In the genomic region with DNA sequence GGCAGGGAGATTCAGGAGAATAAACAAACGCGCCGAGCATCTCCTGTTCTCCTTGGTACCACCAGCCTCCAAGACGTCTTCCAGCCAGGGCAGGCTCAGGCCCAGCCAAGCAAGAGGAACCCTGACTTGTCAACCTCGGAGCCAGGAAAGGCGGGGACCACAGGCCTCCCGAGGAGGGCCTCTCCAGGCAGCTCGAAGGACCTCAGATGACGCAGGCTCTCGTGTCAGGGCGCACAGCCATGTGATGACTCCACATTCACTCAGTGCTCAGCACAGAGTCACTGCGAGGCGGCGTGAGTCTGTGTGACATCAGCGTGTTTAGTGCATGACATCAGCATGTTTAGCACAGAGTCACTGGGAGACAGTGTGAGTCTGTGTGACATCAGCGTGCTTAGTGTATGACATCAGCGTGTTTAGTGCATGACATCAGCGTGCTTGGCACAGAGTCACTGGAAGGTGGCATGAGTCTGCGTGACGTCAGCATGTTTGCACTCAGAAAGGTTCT, we compare ENCODE assay signal across 1 cellular context.
TF ChIP-seq lines count a peak whose summit lies in the region.

No MANE protein-coding gene starts in this region.

TF ChIP-seq in WTC11, 78 proteins besides CTCF, POLR2A, EP300 and RAD21 (continued from another document):
- TF ChIP-seq, protein P1, sequence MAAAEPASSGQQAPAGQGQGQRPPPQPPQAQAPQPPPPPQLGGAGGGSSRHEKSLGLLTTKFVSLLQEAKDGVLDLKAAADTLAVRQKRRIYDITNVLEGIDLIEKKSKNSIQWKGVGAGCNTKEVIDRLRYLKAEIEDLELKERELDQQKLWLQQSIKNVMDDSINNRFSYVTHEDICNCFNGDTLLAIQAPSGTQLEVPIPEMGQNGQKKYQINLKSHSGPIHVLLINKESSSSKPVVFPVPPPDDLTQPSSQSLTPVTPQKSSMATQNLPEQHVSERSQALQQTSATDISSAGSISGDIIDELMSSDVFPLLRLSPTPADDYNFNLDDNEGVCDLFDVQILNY (CRISPR knock-in tag; IDR thresholded peaks at IDR 0.05): no peak
- TF ChIP-seq TEAD4 (CRISPR knock-in tag; IDR thresholded peaks at IDR 0.05) (no peak), GTF2I (CRISPR knock-in tag; conservative IDR thresholded peaks at IDR 0.05) (no peak), RORB (CRISPR knock-in tag; IDR thresholded peaks at IDR 0.05) (no peak), SMAD3 (CRISPR knock-in tag; IDR thresholded peaks at IDR 0.05; ENCODE audit: borderline replicate concordance) (no peak), CREB1 (CRISPR knock-in tag; IDR thresholded peaks at IDR 0.05) (no peak), NFE2L1 (CRISPR knock-in tag; IDR thresholded peaks at IDR 0.05) (no peak)
- TF ChIP-seq, protein P2, sequence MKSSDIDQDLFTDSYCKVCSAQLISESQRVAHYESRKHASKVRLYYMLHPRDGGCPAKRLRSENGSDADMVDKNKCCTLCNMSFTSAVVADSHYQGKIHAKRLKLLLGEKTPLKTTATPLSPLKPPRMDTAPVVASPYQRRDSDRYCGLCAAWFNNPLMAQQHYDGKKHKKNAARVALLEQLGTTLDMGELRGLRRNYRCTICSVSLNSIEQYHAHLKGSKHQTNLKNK (CRISPR knock-in tag; IDR thresholded peaks at IDR 0.05): no peak
